In genomic region chr6:89749918-89750317, GRCh38 we compare ENCODE assay signal across 2 cellular contexts.
TF ChIP-seq lines count a peak whose summit lies in the region.

No MANE protein-coding gene starts in this region.

TF ChIP-seq in HepG2, 621 proteins besides CTCF, POLR2A, EP300 and RAD21:
- TF ChIP-seq ZNF7 (CRISPR knock-in tag; IDR thresholded peaks at IDR 0.05) (no peak), PLSCR1 (CRISPR knock-in tag; IDR thresholded peaks at IDR 0.05; ENCODE audit: borderline replicate concordance) (no peak), ARID2 (CRISPR knock-in tag; IDR thresholded peaks at IDR 0.05; ENCODE audit: borderline replicate concordance) (no peak), PRPF4 (IDR thresholded peaks at IDR 0.05; ENCODE audit: low read depth, low read length, poor library complexity, severe bottlenecking) (no peak), DR1 (CRISPR knock-in tag; IDR thresholded peaks at IDR 0.05) (no peak)

TF ChIP-seq in IMR-90, 13 proteins besides CTCF, POLR2A, EP300 and RAD21:
- no peak for TF ChIP-seq BHLHE40 (IDR thresholded peaks at IDR 0.05; ENCODE audit: low read depth, low read length)
- no peak for TF ChIP-seq USF2 (IDR thresholded peaks at IDR 0.05; ENCODE audit: low read depth, low read length)
- TF ChIP-seq MXI1 (IDR thresholded peaks at IDR 0.05; ENCODE audit: borderline replicate concordance, low read depth, low read length) = no peak
